In genomic region chr1:219257751-219258150, GRCh38 we compare ENCODE assay signal across 17 cellular contexts.
A peak's percentile ranks its signal among the peaks of the same experiment; 100 is the strongest.
DNase-seq lines count a peak whose midpoint lies in the region; FAIRE-seq and TF ChIP-seq lines count a peak whose summit lies in the region.
"Had no signal": no experiment of that assay in that cellular context is flagged by ENCODE, and none has a peak within 500 bp of the region (broad histone marks: within the 10 kb centered on the region; RNA-seq: fewer than 3 reads in every experiment).

No MANE protein-coding gene starts in this region.

- no peaks in the 10 kb centered on the region for H3K27me3 Mint-ChIP-seq in progenitor cell of endocrine pancreas
- no peaks in the 10 kb centered on the region for H3K27me3 Mint-ChIP-seq in T-helper 2 cell treated with Interferon-gamma antibody and Interleukin-4, amounts not matched to agents 5 μg/mL and 100 μg/mL, for 36 hours (ENCODE audit: low read depth)
- H3K27me3 Mint-ChIP-seq: CD4-positive, alpha-beta T cell had no signal

- no peak overlapping the region for H3K4me3 Mint-ChIP-seq in progenitor cell of endocrine pancreas (ENCODE audit: low read depth)
- H3K4me3 Mint-ChIP-seq in T-helper 2 cell treated with Interferon-gamma antibody and Interleukin-4, amounts not matched to agents 5 μg/mL and 100 μg/mL, for 36 hours, result no peak overlapping the region
- H3K4me3 Mint-ChIP-seq: CD14-positive monocyte; CD4-positive, alpha-beta T cell; CD8-positive, alpha-beta memory T cell; GM23338; H9 had no signal

- in situ Hi-C loops in ACHN (cut with HindIII; ENCODE audit: low pct_ligation_motif_present, low pct_unique_long_range_greater_than_20kb, low sequenced_read_pairs), result no loop called here

- DNase-seq in ACHN (peak; percentile 72), GM12892 (ENCODE audit: insufficient read length) (no peak), kidney tubule cell (ENCODE audit: low spot score) (peak; percentile 26), progenitor cell of endocrine pancreas (ENCODE audit: low spot score, unreplicated experiment) (no peak), NCI-H526 treated with DMSO at 0.1 percent for 48 hours (lab: John Stamatoyannopoulos, UW) (no peak)
- DNase-seq in T-helper 2 cell treated with Interferon-gamma antibody and Interleukin-4, amounts not matched to agents 5 μg/mL and 100 μg/mL, for 36 hours (ENCODE audit: low spot score), result no peak
- DNase-seq: AML-193; BE2C; CD4-positive, alpha-beta T cell; CD8-positive, alpha-beta memory T cell; DMS153; DND-41; H9 had no signal

- peak; percentile 63 for FAIRE-seq in GM12892 (lab: Jason Lieb, UNC)
- FAIRE-seq: G401.6, GM19239 had no signal

- H3K27ac Mint-ChIP-seq in progenitor cell of endocrine pancreas, result no peak overlapping the region
- no peak overlapping the region for H3K27ac Mint-ChIP-seq in T-helper 2 cell treated with Interferon-gamma antibody and Interleukin-4, amounts not matched to agents 5 μg/mL and 100 μg/mL, for 36 hours
- H3K27ac Mint-ChIP-seq: CD14-positive monocyte; CD4-positive, alpha-beta T cell; GM23338; H9 had no signal

- peaks cover 34% of the 10 kb centered on the region for H3K36me3 Mint-ChIP-seq in progenitor cell of endocrine pancreas (ENCODE audit: insufficient read depth)
- no peaks in the 10 kb centered on the region for H3K36me3 Mint-ChIP-seq in T-helper 2 cell treated with Interferon-gamma antibody and Interleukin-4, amounts not matched to agents 5 μg/mL and 100 μg/mL, for 36 hours (ENCODE audit: low read depth)
- H3K36me3 Mint-ChIP-seq: CD14-positive monocyte had no signal

- H3K9me3 Mint-ChIP-seq in progenitor cell of endocrine pancreas (ENCODE audit: low read depth), result peaks cover 60% of the 10 kb centered on the region
- H3K9me3 Mint-ChIP-seq in T-helper 2 cell treated with Interferon-gamma antibody and Interleukin-4, amounts not matched to agents 5 μg/mL and 100 μg/mL, for 36 hours, result peaks cover 5% of the 10 kb centered on the region

- no peaks in the 10 kb centered on the region for H3K4me1 Mint-ChIP-seq in progenitor cell of endocrine pancreas (ENCODE audit: low read depth)
- no peaks in the 10 kb centered on the region for H3K4me1 Mint-ChIP-seq in T-helper 2 cell treated with Interferon-gamma antibody and Interleukin-4, amounts not matched to agents 5 μg/mL and 100 μg/mL, for 36 hours (ENCODE audit: low read depth)
- H3K4me1 Mint-ChIP-seq: CD14-positive monocyte; CD8-positive, alpha-beta memory T cell; GM23338 had no signal

- TF ChIP-seq CTCF in progenitor cell of endocrine pancreas (IDR thresholded peaks at IDR 0.05; ENCODE audit: unreplicated experiment), result no peak

- no peak for TF ChIP-seq POLR2A in GM12892 (IDR thresholded peaks at IDR 0.05; ENCODE audit: low read depth, low read length)

Comparison
In these comparisons a context has a peak if more than half of its experiments do, and no peak if none do; other contexts are left out.
1. DNase-seq: peak in ACHN (single experiment) and kidney tubule cell (single experiment); none in GM12892 (single experiment), progenitor cell of endocrine pancreas (single experiment), T-helper 2 cell treated with Interferon-gamma antibody and Interleukin-4, amounts not matched to agents 5 μg/mL and 100 μg/mL, for 36 hours (single experiment) and NCI-H526 treated with DMSO at 0.1 percent for 48 hours (single experiment).